In the genomic region with DNA sequence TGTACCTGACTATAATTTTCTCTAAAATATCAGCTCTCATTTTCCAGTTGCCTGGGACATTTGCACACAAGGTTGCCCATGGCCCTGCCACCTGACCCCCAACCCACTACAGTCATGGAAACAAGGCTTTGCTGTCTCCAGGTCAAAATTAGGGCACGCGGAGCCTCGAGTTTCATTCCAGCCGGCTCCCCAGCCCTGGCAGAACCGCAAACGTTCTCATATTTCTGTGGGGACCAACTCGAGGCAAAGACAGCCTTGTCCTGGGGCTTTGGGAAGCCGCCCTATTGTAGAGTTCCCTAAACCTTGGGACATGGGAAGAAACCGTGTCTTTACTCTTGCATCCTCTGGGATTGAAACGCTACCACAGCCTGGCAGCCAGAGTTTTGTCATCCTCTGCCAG, we compare ENCODE assay signal across 9 cellular contexts. TPM values are rescaled to one million over a fixed set of nuclear protein-coding genes. Genes with fewer than 3 reads are reported as not detected.
"Had no signal": no experiment of that assay in that cellular context is flagged by ENCODE, and none has a peak within 500 bp of the region (broad histone marks: within the 10 kb centered on the region; RNA-seq: fewer than 3 reads in every experiment).

No MANE protein-coding gene starts in this region.

- DNase-seq: GM23248, GOT3, H7, HFFc6, IMR-90, KG1 had no signal

- H3K9me3 Mint-ChIP-seq: HFFc6 had no signal

- ATAC-seq: HCT116, K562 had no signal

- H3K4me3 Mint-ChIP-seq: HFFc6 had no signal

- H3K27ac Mint-ChIP-seq: HFFc6 had no signal

RNA-seq across cellular contexts. Expression of gene ST8SIA2, which starts 45.6 kb away (rescaled TPM):
- total RNA-seq: GM23248, HT-29, IMR-90, K562 had no signal
